ENCODE assay signal across 8 cellular contexts in genomic region chr13:44710576-44710975, GRCh38.
DNase-seq lines count a peak whose midpoint lies in the region; ATAC-seq, FAIRE-seq and TF ChIP-seq lines count a peak whose summit lies in the region.

No MANE protein-coding gene starts in this region.

- no peak overlapping the region for H3K27ac ChIP-seq in gastrocnemius medialis

- no peaks in the 10 kb centered on the region for H3K9me3 ChIP-seq in gastrocnemius medialis

- H3K27me3 ChIP-seq in gastrocnemius medialis = no peaks in the 10 kb centered on the region

- FAIRE-seq in GM19239 (lab: Jason Lieb, UNC) = no peak

- no peak for TF ChIP-seq CTCF in astrocyte of the cerebellum (IDR thresholded peaks at IDR 0.05; ENCODE audit: low read depth, low read length, missing control alignments)
- no peak for TF ChIP-seq CTCF in gastrocnemius medialis (IDR thresholded peaks at IDR 0.05 in 4 of 5, conservative IDR thresholded peaks at IDR 0.05 in 1 of 5)

- DNase-seq in GM04503 (ENCODE audit: low read depth) (peak; percentile 47), astrocyte of the cerebellum (ENCODE audit: low read depth) (peak; percentile 93), gastrocnemius medialis (no peak), foreskin melanocyte (no peak), NCI-H1694 (lab: John Stamatoyannopoulos, UW) (no peak), GM19239 (ENCODE audit: insufficient read length, low spot score) (no peak), UCSD-AML1 (lab: John Stamatoyannopoulos, UW; ENCODE audit: unreplicated experiment) (no peak)

- no peaks in the 10 kb centered on the region for H3K36me3 ChIP-seq in gastrocnemius medialis

- H3K4me3 ChIP-seq in astrocyte of the cerebellum (ENCODE audit: low read depth, low read length) (no peak overlapping the region), gastrocnemius medialis (no peak overlapping the region)

- intact Hi-C loops in gastrocnemius medialis (cut with DNase I; ENCODE audit: low total_unique reads) = no loop called here

- in situ Hi-C loops in astrocyte of the cerebellum (cut with HindIII; ENCODE audit: low sequenced_read_pairs) = loop anchor here (10.0 kb wide), 1 partner anchor 136 kb away; the partner anchor contains the start of gene TSC22D1
- in situ Hi-C loops in gastrocnemius medialis (cut with MboI; ENCODE audit: low sequenced_read_pairs in 4 of 4) = no loop called here

- no peak for TF ChIP-seq POLR2A in gastrocnemius medialis (IDR thresholded peaks at IDR 0.05)

- peaks cover 9 to 15% of the 10 kb centered on the region in 2 donors for H3K4me1 ChIP-seq in gastrocnemius medialis

- ATAC-seq in HG03039 (IDR thresholded peaks at IDR 0.05; ENCODE audit: unreplicated experiment) (peak; percentile 68), gastrocnemius medialis (peak; percentile 34 to 76)

Comparison
In these comparisons a context has a peak if more than half of its experiments do, and no peak if none do; other contexts are left out.
1. DNase-seq: peak in GM04503 (single experiment) and astrocyte of the cerebellum (single experiment); none in gastrocnemius medialis (0 of 2), foreskin melanocyte (single experiment), NCI-H1694 (single experiment), GM19239 (single experiment) and UCSD-AML1 (single experiment).